ENCODE assay signal across 10 cellular contexts in the genomic region with DNA sequence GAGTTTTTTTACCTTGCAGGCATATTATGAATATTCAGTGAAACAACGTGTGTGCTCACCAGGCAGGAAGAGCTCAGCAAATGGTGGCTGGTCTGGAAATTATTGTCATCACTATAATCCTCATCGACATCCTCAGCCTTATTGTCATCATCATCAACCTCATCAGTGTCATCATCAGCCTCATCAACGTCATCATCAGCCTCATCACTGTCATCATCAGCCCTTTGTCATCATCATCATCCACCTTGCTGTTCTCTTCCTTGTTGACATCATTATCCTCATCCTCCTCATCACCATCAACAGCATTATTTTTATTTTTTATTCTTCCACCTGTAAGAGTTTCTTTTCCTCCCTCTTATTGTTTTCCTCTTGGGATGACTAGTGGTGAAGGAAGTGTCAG.
"Had no signal": no experiment of that assay in that cellular context is flagged by ENCODE, and none has a peak within 500 bp of the region (broad histone marks: within the 10 kb centered on the region; RNA-seq: fewer than 3 reads in every experiment).

No MANE protein-coding gene starts in this region.

- H3K9ac ChIP-seq: KMS-11 had no signal

- DNase-seq: H9, HCEC 1CT, HFFc6, IMR-90, KBM-7 had no signal

- H2AFZ ChIP-seq: GM23338 had no signal

- ATAC-seq: GM23338 had no signal

- H3K4me3 Mint-ChIP-seq: GM23338, H9, HFFc6 had no signal

- H3K4me3 ChIP-seq: GM23338 had no signal

- H3K9me3 Mint-ChIP-seq: GM23338 had no signal

- H3K27ac ChIP-seq: HL-60, KMS-11 had no signal

- H3K27ac Mint-ChIP-seq: GM23338, H9, HFFc6 had no signal

- FAIRE-seq: H1, H54 had no signal

- H3K4me2 ChIP-seq: GM23338, KMS-11 had no signal
